8 cellular contexts compared by ENCODE assay signal in the genomic region with DNA sequence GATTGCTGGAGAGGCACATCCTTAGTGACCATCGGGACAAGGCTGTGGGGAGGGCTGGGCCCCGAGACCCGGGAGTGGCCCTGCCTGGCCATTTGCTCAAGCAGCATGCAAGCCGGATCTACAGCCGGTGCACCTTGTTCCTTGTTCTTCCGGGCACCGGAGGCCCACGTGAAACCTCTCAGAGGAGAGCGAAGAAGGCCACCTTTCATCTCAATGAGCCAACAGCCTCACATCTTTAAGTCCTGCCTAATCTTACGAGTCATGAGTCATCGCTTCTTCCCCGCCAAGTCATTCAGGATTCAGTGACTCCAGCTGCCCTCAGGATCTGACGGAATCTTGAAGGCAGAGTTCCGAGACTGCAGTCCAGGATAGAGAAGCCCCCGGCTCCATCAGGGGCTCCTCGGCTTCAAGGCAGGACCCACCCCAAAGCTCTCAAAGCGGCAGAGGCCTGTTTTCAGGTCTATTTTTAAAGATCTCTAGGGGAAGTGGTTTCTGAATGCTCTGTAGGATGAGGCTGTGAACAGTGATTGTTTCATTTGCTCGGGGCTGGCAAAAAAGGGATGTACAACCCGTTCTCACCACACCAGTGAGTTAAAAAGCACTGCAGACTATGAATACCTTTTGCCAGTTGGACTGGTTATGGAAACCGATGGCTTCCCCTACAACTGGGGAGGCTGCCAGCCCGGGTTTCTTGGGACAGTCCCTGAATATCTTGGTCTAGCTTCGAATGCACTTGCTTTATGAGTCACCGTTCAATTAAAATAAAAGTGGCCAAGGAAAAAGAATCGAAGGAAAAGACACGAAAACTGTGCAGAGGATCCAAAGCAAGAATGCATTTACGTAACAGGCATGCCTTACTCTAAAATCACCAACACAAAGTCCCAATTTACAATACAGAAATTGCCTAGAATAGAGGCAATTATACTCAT. TPM values are rescaled to one million over a fixed set of nuclear protein-coding genes. Genes with fewer than 3 reads are reported as not detected.
DNase-seq lines count a peak whose midpoint lies in the region; ATAC-seq, FAIRE-seq and TF ChIP-seq lines count a peak whose summit lies in the region.

No MANE protein-coding gene starts in this region.

- no peak overlapping the region for H3K56ac ChIP-seq in H1 (replicated peaks; ENCODE audit: insufficient read length, low read depth, low read length)

- no peaks in the 10 kb centered on the region for H3K23me2 ChIP-seq in H1 (ENCODE audit: low read depth, low read length)

- H4K5ac ChIP-seq in H1 (ENCODE audit: insufficient read length, low read depth, low read length) = no peak overlapping the region

- H3K14ac ChIP-seq in H1 (ENCODE audit: insufficient read length) = no peak overlapping the region

- CTCF ChIA-PET in H1 (lab: Charles Lee; ENCODE audit: partially characterized antibody) = interaction anchor here (0.6 to 1.3 kb wide), 4 partner anchors 14 to 261 kb away, joined by 3 read pairs; no protein-coding TSS in a partner anchor

- H3K9me3 ChIP-seq in Karpas-422 (ENCODE audit: low read length) (no peaks in the 10 kb centered on the region), H1 (ENCODE audit: insufficient read depth in 2 of 2, low read depth in 1 of 2, low read length in 1 of 2) (no peaks in the 10 kb centered on the region)

- no peak for TF ChIP-seq POLR2A in H1 (IDR thresholded peaks at IDR 0.05; ENCODE audit: control extremely low read depth in 1 of 2, low read depth in 2 of 2, low read length in 2 of 2)

- FAIRE-seq in H1 (lab: Jason Lieb, UNC) = no peak

- H2BK12ac ChIP-seq in H1 (ENCODE audit: low read depth, low read length) = no peak overlapping the region

- POLR2A ChIA-PET in H1 (lab: Charles Lee; ENCODE audit: partially characterized antibody) = no interaction called here

- H3K9ac ChIP-seq in Karpas-422 (ENCODE audit: low read length) (peak overlapping the region; percentile 78), H1 (replicated peaks in 1 of 4; ENCODE audit: extremely low read depth in 1 of 4, low read depth in 3 of 4, low read length in 3 of 4) (no peak overlapping the region)

- TF ChIP-seq CTCF in H1 (IDR thresholded peaks at IDR 0.05; ENCODE audit: control extremely low read depth in 1 of 3, insufficient read depth in 1 of 3, low read depth in 1 of 3, low read length in 3 of 3) = no peak

- peak overlapping the region; percentile 51 for H3K4me3 ChIP-seq in Karpas-422 (ENCODE audit: low read length)
- no peak overlapping the region for H3K4me3 ChIP-seq in H1 (ENCODE audit: extremely low read depth in 1 of 4, insufficient read depth in 2 of 4, low read depth in 3 of 4, low read length in 4 of 4)

- H3K4me1 ChIP-seq in Karpas-422 (ENCODE audit: low read length) = peaks cover 92% of the 10 kb centered on the region
- H3K4me1 ChIP-seq in H1 (replicated peaks in 1 of 4; ENCODE audit: control insufficient read depth in 3 of 4, insufficient read depth in 4 of 4, low read length in 3 of 4) = peaks cover 0 to 11% (median 3%) of the 10 kb centered on the region in 4 experiments; a peak in 3 of 7 replicates

- peak overlapping the region; percentile 75 for H3K4me2 ChIP-seq in Karpas-422 (ENCODE audit: low read depth, low read length, poor library complexity, severe bottlenecking)
- H3K4me2 ChIP-seq in H1 (ENCODE audit: insufficient read depth in 1 of 2, low read depth in 2 of 2, low read length in 2 of 2) = no peak overlapping the region

- H4K91ac ChIP-seq in H1 (replicated peaks; ENCODE audit: insufficient read length, low read length) = no peak overlapping the region

- no peaks in the 10 kb centered on the region for H3K79me2 ChIP-seq in Karpas-422 (ENCODE audit: low read length)
- H3K79me2 ChIP-seq in H1 (ENCODE audit: control insufficient read depth in 1 of 2, insufficient read depth in 2 of 2, low read length in 2 of 2) = no peaks in the 10 kb centered on the region

- no peak overlapping the region for H3K18ac ChIP-seq in H1 (ENCODE audit: extremely low read depth, low read length)

- peak; percentile 66 for ATAC-seq in GM21723 (IDR thresholded peaks at IDR 0.05; ENCODE audit: unreplicated experiment)

- no peak overlapping the region for H2BK20ac ChIP-seq in H1 (ENCODE audit: low read length)

- H3K9me2 ChIP-seq in Karpas-422 (replicated peaks; ENCODE audit: insufficient read depth, low read length) = no peaks in the 10 kb centered on the region

- TF ChIP-seq RAD21 in H1 (IDR thresholded peaks at IDR 0.05 in 1 of 2, conservative IDR thresholded peaks at IDR 0.05 in 1 of 2; ENCODE audit: low read depth in 2 of 2, low read length in 2 of 2) = no peak

- no peak overlapping the region for H2BK15ac ChIP-seq in H1 (ENCODE audit: low read length)

- H3K23ac ChIP-seq in H1 (ENCODE audit: insufficient read length) = no peak overlapping the region

- TF ChIP-seq EP300 in H1 (IDR thresholded peaks at IDR 0.05; ENCODE audit: borderline replicate concordance in 1 of 2, low read depth in 2 of 2, low read length in 2 of 2) = no peak

- H3K36me3 ChIP-seq in Karpas-422 (ENCODE audit: insufficient read depth, low read length) (no peaks in the 10 kb centered on the region), H1 (ENCODE audit: control insufficient read depth in 2 of 4, insufficient read depth in 4 of 4, low read length in 3 of 4) (no peaks in the 10 kb centered on the region)

- no peak overlapping the region for H2BK120ac ChIP-seq in H1 (replicated peaks; ENCODE audit: low read depth, low read length)

- 85% methylated on average over 26 of the region's 26 CpGs; no CpG with 5 or more reads in 1 of the 2 experiments for WGBS in H1 (ENCODE audit: extremely low coverage in 1 of 2, insufficient coverage in 1 of 2, insufficient read length in 1 of 2, insufficient replicate concordance in 2 of 2, low coverage in 1 of 2, low lambda C conversion rate in 2 of 2, missing lambda C conversion rate in 1 of 2), 2 experiments

- no peak overlapping the region for H4K8ac ChIP-seq in H1 (ENCODE audit: extremely low read depth, insufficient read depth, low read length)

- DNase-seq in ELR (ENCODE audit: low read depth) (peak; percentile 93), Karpas-422 (peak; percentile 95), H1 (ENCODE audit: low read depth in 1 of 2, low spot score in 2 of 2) (peak in 1 of 2 experiments; percentile 5), mucosa of gallbladder (ENCODE audit: low spot score) (peak; percentile 74), NCI-H446 treated with DMSO at 0.1 percent for 48 hours (lab: John Stamatoyannopoulos, UW) (no peak)
- peak; percentile 65 to 74 for DNase-seq in activated CD4-positive, alpha-beta T cell treated with anti-CD3 and anti-CD28 coated beads, Interleukin-2, amount 50 U/mL, for 48 hours
- peak; percentile 36 to 44 for DNase-seq in stimulated activated CD8-positive, alpha-beta memory T cell treated with anti-CD3 and anti-CD28 coated beads, Interleukin-7, amount 100 ng/mL, for 4 hours (ENCODE audit: low read depth in 2 of 2)

- H2AFZ ChIP-seq in Karpas-422 (ENCODE audit: low read length) (no peak overlapping the region), H1 (ENCODE audit: low read length) (peak overlapping the region; percentile 65; the same call in 1 of the 2 replicates)

- H2AK5ac ChIP-seq in H1 (ENCODE audit: low read depth, low read length) = no peak overlapping the region

- H2BK5ac ChIP-seq in H1 (ENCODE audit: low read depth, low read length) = no peak overlapping the region

- H3K79me1 ChIP-seq in H1 (ENCODE audit: low read depth, low read length) = no peaks in the 10 kb centered on the region

- H3K27me3 ChIP-seq in Karpas-422 (ENCODE audit: low read length) (no peaks in the 10 kb centered on the region), H1 (replicated peaks in 1 of 4; ENCODE audit: control insufficient read depth in 3 of 4, extremely low read depth in 1 of 4, insufficient read depth in 3 of 4, low read length in 3 of 4) (no peaks in the 10 kb centered on the region; a peak in 1 of 7 replicates)

- no peak overlapping the region for H3K4ac ChIP-seq in H1 (replicated peaks; ENCODE audit: insufficient read length, low read depth, low read length)

- no peaks in the 10 kb centered on the region for H4K20me1 ChIP-seq in Karpas-422 (ENCODE audit: insufficient read depth, low read depth, low read length)
- H4K20me1 ChIP-seq in H1 (replicated peaks in 1 of 2; ENCODE audit: control insufficient read depth in 1 of 2, insufficient read depth in 2 of 2, low read length in 2 of 2) = no peaks in the 10 kb centered on the region

- peak overlapping the region; percentile 98 for H3K27ac ChIP-seq in Karpas-422 (ENCODE audit: low read length)
- no peak overlapping the region for H3K27ac ChIP-seq in H1 (ENCODE audit: low read depth, low read length)

TF ChIP-seq in H1, 55 proteins besides CTCF, POLR2A, EP300 and RAD21 (continues in another document):
- TF ChIP-seq, protein P1, sequence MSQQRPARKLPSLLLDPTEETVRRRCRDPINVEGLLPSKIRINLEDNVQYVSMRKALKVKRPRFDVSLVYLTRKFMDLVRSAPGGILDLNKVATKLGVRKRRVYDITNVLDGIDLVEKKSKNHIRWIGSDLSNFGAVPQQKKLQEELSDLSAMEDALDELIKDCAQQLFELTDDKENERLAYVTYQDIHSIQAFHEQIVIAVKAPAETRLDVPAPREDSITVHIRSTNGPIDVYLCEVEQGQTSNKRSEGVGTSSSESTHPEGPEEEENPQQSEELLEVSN (IDR thresholded peaks at IDR 0.05) = no peak
- TF ChIP-seq SRF (IDR thresholded peaks at IDR 0.05; ENCODE audit: low read depth, low read length) = no peak
- TF ChIP-seq NANOG (IDR thresholded peaks at IDR 0.05; ENCODE audit: insufficient read depth, low read depth, low read length, poor library complexity, severe bottlenecking) = no peak
- TF ChIP-seq CEBPB (IDR thresholded peaks at IDR 0.05; ENCODE audit: low read depth, low read length) = no peak
- TF ChIP-seq, protein P2, sequence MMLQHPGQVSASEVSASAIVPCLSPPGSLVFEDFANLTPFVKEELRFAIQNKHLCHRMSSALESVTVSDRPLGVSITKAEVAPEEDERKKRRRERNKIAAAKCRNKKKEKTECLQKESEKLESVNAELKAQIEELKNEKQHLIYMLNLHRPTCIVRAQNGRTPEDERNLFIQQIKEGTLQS (IDR thresholded peaks at IDR 0.05; ENCODE audit: insufficient read depth, low read depth, low read length) = no peak
- TF ChIP-seq SP1 (IDR thresholded peaks at IDR 0.05; ENCODE audit: low read depth, low read length) = no peak
- TF ChIP-seq BACH1 (IDR thresholded peaks at IDR 0.05; ENCODE audit: low read length) = peak; percentile 75

RNA-seq across cellular contexts. Expression of a gene that starts 57.2 kb away (rescaled TPM):
- total RNA-seq in Karpas-422 (2014; rRNA removed; shearing (Covaris generic); ENCODE audit: low replicate concordance) = not detected in 2 replicates
- total RNA-seq in H1 (2021; fragmentation: NEBNext Ultra II Directional; extraction: Animal tissue kit (Norgen Biotek cat#: 25700)) = 19.9 and 20.1 TPM in 2 replicates
- 15.6 and 19.1 TPM in 2 replicates for polyA plus RNA-seq in H1 (2011; rRNA removed)
- 18.1 TPM for polyA plus RNA-seq in H1 (2011; cell fraction: cytosol; rRNA removed)
- 18.7 TPM for polyA plus RNA-seq in H1 (2011; cell fraction: nucleus; rRNA removed)
- 8.2 to 11.5 TPM (median 10.6 TPM) in 4 replicates for polyA plus RNA-seq in H1 (2012, experiment 1 of 2)
- polyA plus RNA-seq in H1 (2012, experiment 2 of 2) = 9.6 TPM
- 13.1 TPM for polyA plus RNA-seq in H1 (2013, experiment 1 of 2)
- 11.3 TPM for polyA plus RNA-seq in H1 (2013, experiment 2 of 2)
- 12.3 and 13.7 TPM in 2 replicates for polyA minus RNA-seq in H1 (2011; rRNA and poly(A)+ RNA removed)
- 5.9 TPM for polyA minus RNA-seq in H1 (2011; cell fraction: cytosol; rRNA and poly(A)+ RNA removed)
- 11.9 TPM for polyA minus RNA-seq in H1 (2011; cell fraction: nucleus; rRNA and poly(A)+ RNA removed)
- total RNA-seq in mucosa of gallbladder = 4.1 TPM
